In the genomic region with DNA sequence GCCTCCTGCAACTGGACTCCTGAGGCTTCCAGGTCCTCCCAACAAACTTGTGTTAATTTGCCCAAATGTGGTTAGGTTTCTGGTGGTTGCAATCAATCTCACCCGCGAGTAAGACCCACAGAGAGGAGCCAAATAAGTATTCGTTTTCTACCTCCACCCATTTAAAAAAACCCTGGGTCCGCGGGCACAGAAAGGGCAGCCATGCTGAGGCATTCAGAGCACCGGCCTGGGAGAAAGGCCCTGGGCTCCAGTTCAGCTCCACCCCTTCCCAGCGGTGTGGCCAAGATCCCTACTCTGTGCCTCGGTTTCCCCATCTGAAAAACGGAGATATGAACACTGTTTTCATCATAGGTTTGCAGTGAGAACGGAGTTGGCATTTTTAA, we compare ENCODE assay signal across 19 cellular contexts. TPM values are rescaled to one million over a fixed set of nuclear protein-coding genes. Genes with fewer than 3 reads are reported as not detected.
DNase-seq lines count a peak whose midpoint lies in the region; ATAC-seq, FAIRE-seq and TF ChIP-seq lines count a peak whose summit lies in the region.
"Had no signal": no experiment of that assay in that cellular context is flagged by ENCODE, and none has a peak within 500 bp of the region (broad histone marks: within the 10 kb centered on the region; RNA-seq: fewer than 3 reads in every experiment).

No MANE protein-coding gene starts in this region.

- H3K4me1 Mint-ChIP-seq in osteocyte (ENCODE audit: unreplicated experiment), result no peaks in the 10 kb centered on the region

- peaks cover 8% of the 10 kb centered on the region for H3K36me3 Mint-ChIP-seq in osteocyte (ENCODE audit: unreplicated experiment)

- no peak for FAIRE-seq in HepG2 (lab: Jason Lieb, UNC)
- FAIRE-seq: GM12892, GM18507 had no signal

- no peak overlapping the region for H3K27ac ChIP-seq in right lobe of liver
- H3K27ac ChIP-seq in HepG2 (ENCODE audit: extremely low read length, insufficient read depth, low read length), result no peak overlapping the region
- H3K27ac ChIP-seq: BLaER1, GM23248, HL-60 had no signal

- TF ChIP-seq RAD21 in HepG2 (CRISPR knock-in tag; IDR thresholded peaks at IDR 0.05), result no peak

- CTCF ChIA-PET in HepG2 (lab: Yijun Ruan, JAX; ENCODE audit: low intra/inter-chr PET ratio, low total read pairs), result no interaction called here

- 87% methylated on average over 8 of the region's 10 CpGs for WGBS in right lobe of liver (ENCODE audit: insufficient coverage, low coverage, low lambda C conversion rate, missing lambda C conversion rate)
- 76% methylated on average over 7 of the region's 10 CpGs for WGBS in HepG2 (ENCODE audit: low lambda C conversion rate)

- no peaks in the 10 kb centered on the region for H4K20me1 ChIP-seq in HepG2 (ENCODE audit: insufficient read depth, low read length)
- H4K20me1 ChIP-seq: BLaER1 had no signal

- H3K79me2 ChIP-seq in HepG2 (ENCODE audit: insufficient read depth, low read length), result no peaks in the 10 kb centered on the region

- no peak overlapping the region for H3K9ac ChIP-seq in HepG2 (ENCODE audit: insufficient read depth, low read depth, low read length)
- H3K9ac ChIP-seq: BLaER1, GM23248 had no signal

- no peaks in the 10 kb centered on the region for H3K9me3 Mint-ChIP-seq in osteocyte (ENCODE audit: unreplicated experiment)
- H3K9me3 Mint-ChIP-seq: CD14-positive monocyte; CD4-positive, alpha-beta memory T cell had no signal

- intact Hi-C loops in right lobe of liver (cut with DNase I), result no loop called here
- intact Hi-C loops in HepG2 (cut with micrococcal nuclease; ENCODE audit: unreplicated experiment), result no loop called here

- H3K4me3 ChIP-seq in right lobe of liver, result no peak overlapping the region
- no peak overlapping the region for H3K4me3 ChIP-seq in HepG2 (replicated peaks in 1 of 3; ENCODE audit: insufficient read depth in 1 of 3, low read depth in 2 of 3, low read length in 3 of 3)
- H3K4me3 ChIP-seq: BLaER1, GM23248 had no signal

- TF ChIP-seq EP300 in HepG2 (IDR thresholded peaks at IDR 0.05; ENCODE audit: low read depth in 2 of 2, low read length in 2 of 2) (no peak), HepG2 (CRISPR knock-in tag; IDR thresholded peaks at IDR 0.05; ENCODE audit: borderline replicate concordance) (no peak)

- peak; percentile 3 for DNase-seq in activated CD8-positive, alpha-beta memory T cell treated with anti-CD3 and anti-CD28 coated beads, Interleukin-2, amount 50 U/mL, for 48 hours
- no peak for DNase-seq in activated CD8-positive, alpha-beta memory T cell treated with anti-CD3 and anti-CD28 coated beads for 24 hours
- DNase-seq in right lobe of liver (peak in 2 of 3 donors; percentile 19 to 22), HepG2 (ENCODE audit: low spot score) (no peak), osteocyte (ENCODE audit: extremely low spot score, unreplicated experiment) (peak; percentile 51), SIG-M5 treated with dmso at 0.1 percent for 504 hours (lab: John Stamatoyannopoulos, UW; ENCODE audit: unreplicated experiment) (no peak), NCI-H1092 treated with DMSO at 0.1 percent for 48 hours (lab: John Stamatoyannopoulos, UW) (no peak)
- DNase-seq: 8988T; CD4-positive, alpha-beta memory T cell; DMS153; DMS79; GDM1; GM23248; HCEC 1CT had no signal

- H3K9me3 ChIP-seq in right lobe of liver (no peaks in the 10 kb centered on the region), HepG2 (ENCODE audit: low read length) (no peaks in the 10 kb centered on the region)
- H3K9me3 ChIP-seq: BLaER1 had no signal

- no peaks in the 10 kb centered on the region for H3K27me3 Mint-ChIP-seq in osteocyte (ENCODE audit: unreplicated experiment)
- H3K27me3 Mint-ChIP-seq: CD4-positive, alpha-beta memory T cell had no signal

- H3K36me3 ChIP-seq in right lobe of liver, result peaks cover 0 to 39% (median 18%) of the 10 kb centered on the region in 4 donors
- H3K36me3 ChIP-seq in HepG2 (replicated peaks in 1 of 2; ENCODE audit: control insufficient read depth in 1 of 2, insufficient read depth in 2 of 2, low read length in 2 of 2), result peaks cover 4 to 12% of the 10 kb centered on the region in 2 experiments; a peak in 4 of 5 replicates
- H3K36me3 ChIP-seq: BLaER1 had no signal

- no peaks in the 10 kb centered on the region for H3K4me1 ChIP-seq in right lobe of liver
- no peaks in the 10 kb centered on the region for H3K4me1 ChIP-seq in HepG2 (ENCODE audit: insufficient read depth, low read length)
- H3K4me1 ChIP-seq: BLaER1 had no signal

- TF ChIP-seq POLR2A in right lobe of liver (IDR thresholded peaks at IDR 0.05) (no peak), HepG2 (IDR thresholded peaks at IDR 0.05; ENCODE audit: insufficient read depth in 1 of 2, low read depth in 2 of 2, low read length in 2 of 2) (no peak)

- BruUV-seq in HepG2 (replicated peaks; lab: Mats Ljungman, UMichigan), result no TSS peak

- POLR2A ChIA-PET in HepG2 (lab: Yijun Ruan, JAX), result no interaction called here

- H3K27ac Mint-ChIP-seq in osteocyte (ENCODE audit: unreplicated experiment), result no peak overlapping the region
- H3K27ac Mint-ChIP-seq: CD14-positive monocyte had no signal

- no peak overlapping the region for H3K4me3 Mint-ChIP-seq in osteocyte (ENCODE audit: unreplicated experiment)
- H3K4me3 Mint-ChIP-seq: CD14-positive monocyte; CD4-positive, alpha-beta memory T cell had no signal

- TF ChIP-seq CTCF in right lobe of liver (IDR thresholded peaks at IDR 0.05) (no peak), HepG2 (CRISPR knock-in tag; IDR thresholded peaks at IDR 0.05) (no peak), osteocyte (IDR thresholded peaks at IDR 0.05) (no peak)

- ATAC-seq in right lobe of liver (no peak), HepG2 (no peak)

- H3K4me2 ChIP-seq in HepG2 (ENCODE audit: low read depth, low read length), result no peak overlapping the region
- H3K4me2 ChIP-seq: BLaER1 had no signal

- H3K27me3 ChIP-seq in right lobe of liver (no peaks in the 10 kb centered on the region), HepG2 (ENCODE audit: control insufficient read depth in 1 of 2, insufficient read depth in 2 of 2, low read length in 2 of 2) (no peaks in the 10 kb centered on the region)

- in situ Hi-C loops in HepG2 (cut with HindIII; ENCODE audit: extremely low pct_ligation_motif_present, low pct_unique_long_range_greater_than_20kb), result no loop called here

- no peak overlapping the region for H2AFZ ChIP-seq in HepG2 (ENCODE audit: low read length)
- H2AFZ ChIP-seq: GM23248 had no signal

TF ChIP-seq in HepG2, 621 proteins besides CTCF, POLR2A, EP300 and RAD21 (continues in another document):
- TF ChIP-seq CHCHD3 (CRISPR knock-in tag; IDR thresholded peaks at IDR 0.05) (no peak), ZNF879 (CRISPR knock-in tag; IDR thresholded peaks at IDR 0.05) (no peak), ZNF652 (CRISPR knock-in tag; IDR thresholded peaks at IDR 0.05; ENCODE audit: borderline replicate concordance, low read depth) (no peak), AGO1 (IDR thresholded peaks at IDR 0.05; ENCODE audit: low read depth, low read length, poor library complexity, severe bottlenecking) (no peak)

RNA-seq across cellular contexts. Expression of gene PEPD, which starts 56.9 kb away (rescaled TPM):
- total RNA-seq in right lobe of liver, result 100 to 1,000 TPM; 121 to 261 (median 167) TPM
- 75.1 and 81.0 TPM in 2 replicates for total RNA-seq in HepG2 (2016; rRNA removed; fragmentation: Illumina TruSeq; extraction: Trizol)
- 12.2 and 14.5 TPM in 2 replicates for total RNA-seq in HepG2 (2016; cell fraction: cytosol; rRNA removed; fragmentation: Illumina TruSeq; extraction: Trizol; ENCODE audit: low read depth)
- total RNA-seq in HepG2 (2016; cell fraction: insoluble cytoplasmic fraction; rRNA removed; fragmentation: Illumina TruSeq; extraction: Trizol), result 76.9 and 79.4 TPM in 2 replicates
- total RNA-seq in HepG2 (2016; cell fraction: membrane; rRNA removed; fragmentation: Illumina TruSeq; extraction: Trizol), result 29.4 and 31.9 TPM in 2 replicates
- 35.5 and 39.2 TPM in 2 replicates for total RNA-seq in HepG2 (2016; cell fraction: nucleus; rRNA removed; fragmentation: Illumina TruSeq; extraction: Trizol)
- polyA plus RNA-seq in HepG2 (2011; rRNA removed), result 60.7 and 63.7 TPM in 2 replicates
- polyA plus RNA-seq in HepG2 (2011; cell fraction: cytosol; rRNA removed), result 56.0 and 100 TPM in 2 replicates
- 50.1 and 50.6 TPM in 2 replicates for polyA plus RNA-seq in HepG2 (2011; cell fraction: nucleus; rRNA removed)
- 45.4 and 52.9 TPM in 2 replicates for polyA plus RNA-seq in HepG2 (2012)
- 14.1 and 18.0 TPM in 2 replicates for polyA plus RNA-seq in HepG2 (2016; cell fraction: cytosol; fragmentation: Illumina TruSeq; extraction: Trizol; ENCODE audit: low read depth)
- 103 and 110 TPM in 2 replicates for polyA plus RNA-seq in HepG2 (2016; cell fraction: insoluble cytoplasmic fraction; fragmentation: Illumina TruSeq; extraction: Trizol; ENCODE audit: low read depth)
- 30.2 and 30.4 TPM in 2 replicates for polyA plus RNA-seq in HepG2 (2016; cell fraction: membrane; fragmentation: Illumina TruSeq; extraction: Trizol; ENCODE audit: low read depth)
- polyA plus RNA-seq in HepG2 (2016; cell fraction: nucleus; fragmentation: Illumina TruSeq; extraction: Trizol; ENCODE audit: insufficient read depth, low read depth), result 79.7 and 88.3 TPM in 2 replicates
- polyA minus RNA-seq in HepG2 (2011; rRNA and poly(A)+ RNA removed; ENCODE audit: low replicate concordance), result 62.3 and 119 TPM in 2 replicates
- 32.5 and 35.0 TPM in 2 replicates for polyA minus RNA-seq in HepG2 (2011; cell fraction: cytosol; rRNA and poly(A)+ RNA removed)
- 14.2 and 19.1 TPM in 2 replicates for polyA minus RNA-seq in HepG2 (2011; cell fraction: nucleus; rRNA and poly(A)+ RNA removed)
- 106 and 113 TPM in 2 replicates for total RNA-seq in osteocyte

Comparison
In these comparisons a context has a peak if more than half of its experiments do, and no peak if none do; other contexts are left out.
1. DNase-seq: peak in activated CD8-positive, alpha-beta memory T cell treated with anti-CD3 and anti-CD28 coated beads, Interleukin-2, amount 50 U/mL, for 48 hours (single experiment), right lobe of liver (2 of 3) and osteocyte (single experiment); none in activated CD8-positive, alpha-beta memory T cell treated with anti-CD3 and anti-CD28 coated beads for 24 hours (single experiment), HepG2 (single experiment), SIG-M5 treated with dmso at 0.1 percent for 504 hours (single experiment) and NCI-H1092 treated with DMSO at 0.1 percent for 48 hours (single experiment).